Comparison of ENCODE assay signal across 12 cellular contexts in genomic region chr4:112736718-112737135, GRCh38.
DNase-seq lines count a peak whose midpoint lies in the region; ATAC-seq and TF ChIP-seq lines count a peak whose summit lies in the region.
"Had no signal": no experiment of that assay in that cellular context is flagged by ENCODE, and none has a peak within 500 bp of the region (broad histone marks: within the 10 kb centered on the region; RNA-seq: fewer than 3 reads in every experiment).

No MANE protein-coding gene starts in this region.

- no peaks in the 10 kb centered on the region for H3K36me3 Mint-ChIP-seq in T-helper 2 cell treated with Interferon-gamma antibody and Interleukin-4, amounts not matched to agents 5 μg/mL and 100 μg/mL, for 36 hours (ENCODE audit: low read depth)

- peak; percentile 54 for ATAC-seq in GM18498 (IDR thresholded peaks at IDR 0.05; ENCODE audit: unreplicated experiment)
- ATAC-seq in GM19397 (IDR thresholded peaks at IDR 0.05; ENCODE audit: unreplicated experiment), result peak; percentile 50
- ATAC-seq in HG02852 (IDR thresholded peaks at IDR 0.05; ENCODE audit: unreplicated experiment), result peak; percentile 54
- no peak for ATAC-seq in sciatic nerve

- H3K27me3 Mint-ChIP-seq in T-helper 2 cell treated with Interferon-gamma antibody and Interleukin-4, amounts not matched to agents 5 μg/mL and 100 μg/mL, for 36 hours (ENCODE audit: low read depth), result no peaks in the 10 kb centered on the region
- H3K27me3 Mint-ChIP-seq: CD4-positive, alpha-beta T cell had no signal

- H3K4me3 Mint-ChIP-seq in T-helper 2 cell treated with Interferon-gamma antibody and Interleukin-4, amounts not matched to agents 5 μg/mL and 100 μg/mL, for 36 hours, result no peak overlapping the region
- H3K4me3 Mint-ChIP-seq: CD4-positive, alpha-beta T cell had no signal

- peak overlapping the region; percentile 15 for H3K27ac Mint-ChIP-seq in T-helper 2 cell treated with Interferon-gamma antibody and Interleukin-4, amounts not matched to agents 5 μg/mL and 100 μg/mL, for 36 hours
- H3K27ac Mint-ChIP-seq: CD4-positive, alpha-beta T cell had no signal

- DNase-seq in T-helper 2 cell treated with Interferon-gamma antibody and Interleukin-4, amounts not matched to agents 5 μg/mL and 100 μg/mL, for 36 hours (ENCODE audit: low spot score), result peak; percentile 6
- no peak for DNase-seq in HEK293T (ENCODE audit: extremely low spot score)
- DNase-seq in glomerular visceral epithelial cell (ENCODE audit: extremely low spot score), result no peak
- no peak for DNase-seq in sciatic nerve (ENCODE audit: low spot score)
- no peak for DNase-seq in NCI-H2081 treated with DMSO at 0.1 percent for 48 hours (lab: John Stamatoyannopoulos, UW)
- DNase-seq: activated CD4-positive, alpha-beta T cell treated with anti-CD3 and anti-CD28 coated beads for 4 hours; amniotic stem cell; CD4-positive, alpha-beta T cell; NCI-H524 had no signal

- H3K9me3 Mint-ChIP-seq in T-helper 2 cell treated with Interferon-gamma antibody and Interleukin-4, amounts not matched to agents 5 μg/mL and 100 μg/mL, for 36 hours, result no peaks in the 10 kb centered on the region
- H3K9me3 Mint-ChIP-seq: CD4-positive, alpha-beta T cell had no signal

- POLR2A ChIA-PET in HEK293T (lab: Yijun Ruan, JAX), result no interaction called here

- CTCF ChIA-PET in HEK293T (lab: Yijun Ruan, JAX), result no interaction called here

- H3K4me1 Mint-ChIP-seq in T-helper 2 cell treated with Interferon-gamma antibody and Interleukin-4, amounts not matched to agents 5 μg/mL and 100 μg/mL, for 36 hours (ENCODE audit: low read depth), result peaks cover 13% of the 10 kb centered on the region

- intact Hi-C loops in sciatic nerve (cut with DNase I), result no loop called here

TF ChIP-seq in HEK293T, 16 proteins besides CTCF, POLR2A, EP300 and RAD21:
- TF ChIP-seq SP1 (IDR thresholded peaks at IDR 0.05) (no peak), NFRKB (IDR thresholded peaks at IDR 0.05) (no peak), L3MBTL2 (conservative IDR thresholded peaks at IDR 0.05) (no peak), HDGF (IDR thresholded peaks at IDR 0.05; ENCODE audit: borderline replicate concordance) (no peak), BHLHE40 (IDR thresholded peaks at IDR 0.05; ENCODE audit: borderline replicate concordance) (no peak), ARNT (IDR thresholded peaks at IDR 0.05) (no peak), LEF1 (IDR thresholded peaks at IDR 0.05; ENCODE audit: borderline replicate concordance) (no peak), FOXK2 (IDR thresholded peaks at IDR 0.05) (no peak), ZNF384 (IDR thresholded peaks at IDR 0.05) (no peak), ELF4 (IDR thresholded peaks at IDR 0.05) (no peak), FOXM1 (IDR thresholded peaks at IDR 0.05; ENCODE audit: borderline replicate concordance) (no peak), CTBP1 (IDR thresholded peaks at IDR 0.05; ENCODE audit: borderline replicate concordance) (no peak), FOXA1 (IDR thresholded peaks at IDR 0.05) (no peak), TARDBP (IDR thresholded peaks at IDR 0.05) (no peak), PKNOX1 (IDR thresholded peaks at IDR 0.05) (no peak), SUZ12 (IDR thresholded peaks at IDR 0.05) (no peak)
